ENCODE assay signal across 18 cellular contexts in the genomic region with DNA sequence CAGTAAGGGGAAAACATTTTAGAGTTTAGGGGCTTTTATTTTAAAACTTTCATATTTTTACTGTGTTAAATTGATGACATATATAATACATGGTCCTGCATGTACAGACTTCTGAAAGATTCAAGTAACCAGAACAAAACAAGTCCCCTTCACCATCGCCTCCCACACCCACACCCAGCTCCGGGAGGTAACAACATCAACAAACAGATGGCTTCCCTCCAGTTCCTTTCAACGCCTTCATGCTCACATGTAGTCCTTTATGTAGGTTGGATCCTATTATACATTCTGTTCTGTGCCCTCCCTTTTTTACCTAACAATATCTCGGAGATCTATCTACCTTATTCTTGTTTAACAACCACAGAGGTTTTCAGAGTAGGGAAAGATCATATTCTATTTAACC.
"Had no signal": no experiment of that assay in that cellular context is flagged by ENCODE, and none has a peak within 500 bp of the region (broad histone marks: within the 10 kb centered on the region; RNA-seq: fewer than 3 reads in every experiment).

No MANE protein-coding gene starts in this region.

- ATAC-seq: activated naive CD8-positive, alpha-beta T cell treated with anti-CD3 and anti-CD28 coated beads, Interleukin-2, amount 50 U/mL, for 24 hours; gastroesophageal sphincter; lower lobe of right lung; naive thymus-derived CD8-positive, alpha-beta T cell; psoas muscle; sciatic nerve; stimulated activated effector memory CD8-positive, alpha-beta T cell treated with anti-CD3 and anti-CD28 coated beads, Interleukin-12 subunit alpha, Interleukin-12 subunit beta, amount 100 ng/mL, for 72 hours had no signal

- H3K4me3 ChIP-seq: coronary artery, gastroesophageal sphincter, lower lobe of right lung, psoas muscle, stomach, testis had no signal

- DNase-seq: activated CD4-positive, alpha-beta memory T cell treated with anti-CD3 and anti-CD28 coated beads for 36 hours; activated CD4-positive, alpha-beta T cell treated with anti-CD3 and anti-CD28 coated beads for 4 hours; activated naive CD4-positive, alpha-beta T cell treated with anti-CD3 and anti-CD28 coated beads for 36 hours; activated naive CD8-positive, alpha-beta T cell treated with anti-CD3 and anti-CD28 coated beads, Interleukin-2, amount 50 U/mL, for 24 hours; activated T-cell treated with anti-CD3 and anti-CD28 coated beads, Interleukin-2, amount 50 U/mL, for 1 hour; anterior cingulate cortex; immature natural killer cell; kidney glomerular epithelial cell; lower lobe of right lung; naive thymus-derived CD8-positive, alpha-beta T cell; psoas muscle; stimulated activated CD4-positive, alpha-beta T cell treated with anti-CD3 and anti-CD28 coated beads, Interleukin-4, amount 100 ng/mL, for 24 hours; stomach; testis had no signal
